In the genomic region with DNA sequence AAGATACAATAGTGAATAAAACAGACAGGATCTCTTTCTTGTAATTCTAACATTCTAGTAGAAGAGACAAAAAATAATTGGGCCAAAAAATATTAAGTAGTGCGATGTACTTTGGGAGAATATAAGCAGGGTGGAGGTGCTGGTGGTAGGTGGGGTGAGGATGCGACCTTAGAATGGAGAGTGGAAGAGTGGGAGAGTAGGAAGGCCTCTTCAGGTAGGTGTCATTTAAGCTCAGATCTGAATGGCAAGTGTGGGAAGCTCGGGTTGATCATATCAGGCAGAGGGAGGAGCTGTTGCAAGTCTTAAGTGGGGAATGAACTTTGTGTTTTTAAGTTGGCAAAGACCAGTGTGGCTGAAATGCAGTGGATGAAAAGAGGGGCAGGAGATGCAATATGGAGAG, we compare ENCODE assay signal across 1 cellular context.
TF ChIP-seq lines count a peak whose summit lies in the region.

No MANE protein-coding gene starts in this region.

TF ChIP-seq in WTC11, 78 proteins besides CTCF, POLR2A, EP300 and RAD21 (continued from another document):
- TF ChIP-seq, protein P1, sequence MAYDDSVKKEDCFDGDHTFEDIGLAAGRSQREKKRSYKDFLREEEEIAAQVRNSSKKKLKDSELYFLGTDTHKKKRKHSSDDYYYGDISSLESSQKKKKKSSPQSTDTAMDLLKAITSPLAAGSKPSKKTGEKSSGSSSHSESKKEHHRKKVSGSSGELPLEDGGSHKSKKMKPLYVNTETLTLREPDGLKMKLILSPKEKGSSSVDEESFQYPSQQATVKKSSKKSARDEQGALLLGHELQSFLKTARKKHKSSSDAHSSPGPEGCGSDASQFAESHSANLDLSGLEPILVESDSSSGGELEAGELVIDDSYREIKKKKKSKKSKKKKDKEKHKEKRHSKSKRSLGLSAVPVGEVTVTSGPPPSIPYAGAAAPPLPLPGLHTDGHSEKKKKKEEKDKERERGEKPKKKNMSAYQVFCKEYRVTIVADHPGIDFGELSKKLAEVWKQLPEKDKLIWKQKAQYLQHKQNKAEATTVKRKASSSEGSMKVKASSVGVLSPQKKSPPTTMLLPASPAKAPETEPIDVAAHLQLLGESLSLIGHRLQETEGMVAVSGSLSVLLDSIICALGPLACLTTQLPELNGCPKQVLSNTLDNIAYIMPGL (CRISPR knock-in tag; IDR thresholded peaks at IDR 0.05) = no peak
- TF ChIP-seq, protein P2, sequence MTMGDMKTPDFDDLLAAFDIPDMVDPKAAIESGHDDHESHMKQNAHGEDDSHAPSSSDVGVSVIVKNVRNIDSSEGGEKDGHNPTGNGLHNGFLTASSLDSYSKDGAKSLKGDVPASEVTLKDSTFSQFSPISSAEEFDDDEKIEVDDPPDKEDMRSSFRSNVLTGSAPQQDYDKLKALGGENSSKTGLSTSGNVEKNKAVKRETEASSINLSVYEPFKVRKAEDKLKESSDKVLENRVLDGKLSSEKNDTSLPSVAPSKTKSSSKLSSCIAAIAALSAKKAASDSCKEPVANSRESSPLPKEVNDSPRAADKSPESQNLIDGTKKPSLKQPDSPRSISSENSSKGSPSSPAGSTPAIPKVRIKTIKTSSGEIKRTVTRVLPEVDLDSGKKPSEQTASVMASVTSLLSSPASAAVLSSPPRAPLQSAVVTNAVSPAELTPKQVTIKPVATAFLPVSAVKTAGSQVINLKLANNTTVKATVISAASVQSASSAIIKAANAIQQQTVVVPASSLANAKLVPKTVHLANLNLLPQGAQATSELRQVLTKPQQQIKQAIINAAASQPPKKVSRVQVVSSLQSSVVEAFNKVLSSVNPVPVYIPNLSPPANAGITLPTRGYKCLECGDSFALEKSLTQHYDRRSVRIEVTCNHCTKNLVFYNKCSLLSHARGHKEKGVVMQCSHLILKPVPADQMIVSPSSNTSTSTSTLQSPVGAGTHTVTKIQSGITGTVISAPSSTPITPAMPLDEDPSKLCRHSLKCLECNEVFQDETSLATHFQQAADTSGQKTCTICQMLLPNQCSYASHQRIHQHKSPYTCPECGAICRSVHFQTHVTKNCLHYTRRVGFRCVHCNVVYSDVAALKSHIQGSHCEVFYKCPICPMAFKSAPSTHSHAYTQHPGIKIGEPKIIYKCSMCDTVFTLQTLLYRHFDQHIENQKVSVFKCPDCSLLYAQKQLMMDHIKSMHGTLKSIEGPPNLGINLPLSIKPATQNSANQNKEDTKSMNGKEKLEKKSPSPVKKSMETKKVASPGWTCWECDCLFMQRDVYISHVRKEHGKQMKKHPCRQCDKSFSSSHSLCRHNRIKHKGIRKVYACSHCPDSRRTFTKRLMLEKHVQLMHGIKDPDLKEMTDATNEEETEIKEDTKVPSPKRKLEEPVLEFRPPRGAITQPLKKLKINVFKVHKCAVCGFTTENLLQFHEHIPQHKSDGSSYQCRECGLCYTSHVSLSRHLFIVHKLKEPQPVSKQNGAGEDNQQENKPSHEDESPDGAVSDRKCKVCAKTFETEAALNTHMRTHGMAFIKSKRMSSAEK (CRISPR knock-in tag; IDR thresholded peaks at IDR 0.05; ENCODE audit: borderline replicate concordance) = no peak
- no peak for TF ChIP-seq SMAD3 (CRISPR knock-in tag; IDR thresholded peaks at IDR 0.05; ENCODE audit: borderline replicate concordance)
- no peak for TF ChIP-seq NR3C1 (CRISPR knock-in tag; conservative IDR thresholded peaks at IDR 0.05; ENCODE audit: low read depth)
- TF ChIP-seq ZNF219 (CRISPR knock-in tag; IDR thresholded peaks at IDR 0.05; ENCODE audit: borderline replicate concordance) = no peak
- no peak for TF ChIP-seq TEAD4 (CRISPR knock-in tag; IDR thresholded peaks at IDR 0.05)
- TF ChIP-seq, protein P3, sequence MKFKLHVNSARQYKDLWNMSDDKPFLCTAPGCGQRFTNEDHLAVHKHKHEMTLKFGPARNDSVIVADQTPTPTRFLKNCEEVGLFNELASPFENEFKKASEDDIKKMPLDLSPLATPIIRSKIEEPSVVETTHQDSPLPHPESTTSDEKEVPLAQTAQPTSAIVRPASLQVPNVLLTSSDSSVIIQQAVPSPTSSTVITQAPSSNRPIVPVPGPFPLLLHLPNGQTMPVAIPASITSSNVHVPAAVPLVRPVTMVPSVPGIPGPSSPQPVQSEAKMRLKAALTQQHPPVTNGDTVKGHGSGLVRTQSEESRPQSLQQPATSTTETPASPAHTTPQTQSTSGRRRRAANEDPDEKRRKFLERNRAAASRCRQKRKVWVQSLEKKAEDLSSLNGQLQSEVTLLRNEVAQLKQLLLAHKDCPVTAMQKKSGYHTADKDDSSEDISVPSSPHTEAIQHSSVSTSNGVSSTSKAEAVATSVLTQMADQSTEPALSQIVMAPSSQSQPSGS (CRISPR knock-in tag; IDR thresholded peaks at IDR 0.05; ENCODE audit: borderline replicate concordance, low read depth) = no peak
- no peak for TF ChIP-seq CBFB (CRISPR knock-in tag; IDR thresholded peaks at IDR 0.05; ENCODE audit: low read depth)
- no peak for TF ChIP-seq CREM (CRISPR knock-in tag; IDR thresholded peaks at IDR 0.05)
- TF ChIP-seq ZNF317 (CRISPR knock-in tag; IDR thresholded peaks at IDR 0.05; ENCODE audit: borderline replicate concordance, low read depth) = no peak
- TF ChIP-seq, protein P4, sequence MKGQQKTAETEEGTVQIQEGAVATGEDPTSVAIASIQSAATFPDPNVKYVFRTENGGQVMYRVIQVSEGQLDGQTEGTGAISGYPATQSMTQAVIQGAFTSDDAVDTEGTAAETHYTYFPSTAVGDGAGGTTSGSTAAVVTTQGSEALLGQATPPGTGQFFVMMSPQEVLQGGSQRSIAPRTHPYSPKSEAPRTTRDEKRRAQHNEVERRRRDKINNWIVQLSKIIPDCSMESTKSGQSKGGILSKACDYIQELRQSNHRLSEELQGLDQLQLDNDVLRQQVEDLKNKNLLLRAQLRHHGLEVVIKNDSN (CRISPR knock-in tag; IDR thresholded peaks at IDR 0.05) = no peak
